ENCODE assay signal across 2 cellular contexts in genomic region chr14:50039120-50039517, GRCh38.
TF ChIP-seq lines count a peak whose summit lies in the region.

No MANE protein-coding gene starts in this region.

TF ChIP-seq in IMR-90, 13 proteins besides CTCF, POLR2A, EP300 and RAD21:
- TF ChIP-seq MAFK (IDR thresholded peaks at IDR 0.05; ENCODE audit: low read depth, low read length) = peak; percentile 73
- no peak for TF ChIP-seq MXI1 (IDR thresholded peaks at IDR 0.05; ENCODE audit: borderline replicate concordance, low read depth, low read length)

TF ChIP-seq in K562, 482 proteins besides CTCF, POLR2A, EP300 and RAD21:
- peak; percentile 17; the same call in 1 of the 2 replicates for TF ChIP-seq MAFG (tag; conservative IDR thresholded peaks at IDR 0.05)
- TF ChIP-seq POLR2B (IDR thresholded peaks at IDR 0.05; ENCODE audit: low read depth, partially characterized antibody) = no peak
- peak; percentile 68 for TF ChIP-seq ZNF316 (IDR thresholded peaks at IDR 0.05)
- TF ChIP-seq C11orf30 (IDR thresholded peaks at IDR 0.05; ENCODE audit: low read depth) = peak; percentile 52
- 0 out of 6 replicates have a peak, but pooled peaks of 1 of the 3 experiments have one; percentile 12 for TF ChIP-seq ZBTB11 (CRISPR knock-in tag; IDR thresholded peaks at IDR 0.05)
- no peak for TF ChIP-seq STAT6 (CRISPR knock-in tag; IDR thresholded peaks at IDR 0.05)
